Comparison of ENCODE assay signal across 27 cellular contexts in the genomic region with DNA sequence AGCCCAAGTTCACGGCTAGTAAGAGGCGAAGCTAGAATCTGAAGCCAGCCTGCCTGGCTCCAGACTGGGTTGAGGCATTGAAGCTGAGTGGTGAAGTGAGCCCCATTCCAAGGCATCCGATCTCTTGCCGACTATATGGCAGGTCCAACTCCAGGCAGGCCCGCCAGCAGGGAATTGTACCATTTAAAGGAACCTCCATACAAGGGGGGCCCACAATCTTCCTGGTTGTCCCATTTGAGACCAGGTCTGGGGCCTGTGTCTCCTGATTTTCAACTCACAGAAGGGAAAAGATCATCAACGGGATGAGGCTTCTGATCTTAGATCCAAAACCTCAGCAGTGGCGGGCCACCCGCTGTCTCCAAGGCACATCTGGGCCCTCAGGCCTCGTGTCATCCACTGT. TPM values are rescaled to one million over a fixed set of nuclear protein-coding genes. Genes with fewer than 3 reads are reported as not detected.
"Had no signal": no experiment of that assay in that cellular context is flagged by ENCODE, and none has a peak within 500 bp of the region (broad histone marks: within the 10 kb centered on the region; RNA-seq: fewer than 3 reads in every experiment).

No MANE protein-coding gene starts in this region.

- H3K4me1 ChIP-seq: prostate gland had no signal

- H3K36me3 Mint-ChIP-seq: mesothelial cell of epicardium; naive B cell; natural killer cell treated with Interleukin-12 subunit alpha and Interleukin-12 subunit beta and Interleukin-15 and Interleukin-18, amount 100 ng/mL, for 72 hours; stimulated activated memory B cell treated with anti-CD40 and anti-IgM and Interleukin-4, amounts not matched to agents 10 μg/mL and 1 μg/mL and 100 μg/mL, for 72 hours had no signal

- H2AFZ ChIP-seq: parathyroid adenoma had no signal

- H3K4me3 Mint-ChIP-seq: effector memory CD8-positive, alpha-beta T cell; mesothelial cell of epicardium; naive B cell; natural killer cell treated with Interleukin-12 subunit alpha and Interleukin-12 subunit beta and Interleukin-15 and Interleukin-18, amount 100 ng/mL, for 72 hours; neural crest cell; stimulated activated memory B cell treated with anti-CD40 and anti-IgM and Interleukin-4, amounts not matched to agents 10 μg/mL and 1 μg/mL and 100 μg/mL, for 72 hours; stimulated activated naive CD8-positive, alpha-beta T cell treated with anti-CD3 and anti-CD28 coated beads, Interleukin-15, Interleukin-2, amounts not matched to agents 100 ng/mL and 50 ng/mL, for 24 hours had no signal

- FAIRE-seq: endometrium, islet of Langerhans had no signal

- H3K36me3 ChIP-seq: gastrocnemius medialis, left lung, neutrophil, prostate gland, right atrium auricular region, spleen, suprapubic skin, thyroid gland, vagina had no signal

- H3K27ac Mint-ChIP-seq: mesothelial cell of epicardium; naive B cell; natural killer cell treated with Interleukin-12 subunit alpha and Interleukin-12 subunit beta and Interleukin-15 and Interleukin-18, amount 100 ng/mL, for 72 hours; stimulated activated memory B cell treated with anti-CD40 and anti-IgM and Interleukin-4, amounts not matched to agents 10 μg/mL and 1 μg/mL and 100 μg/mL, for 72 hours; stimulated activated naive CD8-positive, alpha-beta T cell treated with anti-CD3 and anti-CD28 coated beads, Interleukin-15, Interleukin-2, amounts not matched to agents 100 ng/mL and 50 ng/mL, for 24 hours had no signal

- H3K4me3 ChIP-seq: coronary artery, gastrocnemius medialis, left lung, mucosa of descending colon, prostate gland, right atrium auricular region, skin epidermis, spleen, suprapubic skin, thyroid gland, vagina had no signal

- H3K9ac ChIP-seq: parathyroid adenoma had no signal

- H3K9me3 Mint-ChIP-seq: effector memory CD8-positive, alpha-beta T cell; mesothelial cell of epicardium; naive B cell; natural killer cell treated with Interleukin-12 subunit alpha and Interleukin-12 subunit beta and Interleukin-15 and Interleukin-18, amount 100 ng/mL, for 72 hours; neural crest cell; stimulated activated memory B cell treated with anti-CD40 and anti-IgM and Interleukin-4, amounts not matched to agents 10 μg/mL and 1 μg/mL and 100 μg/mL, for 72 hours; stimulated activated naive CD8-positive, alpha-beta T cell treated with anti-CD3 and anti-CD28 coated beads, Interleukin-15, Interleukin-2, amounts not matched to agents 100 ng/mL and 50 ng/mL, for 24 hours had no signal

- H3K79me2 ChIP-seq: parathyroid adenoma had no signal

- H3K27me3 ChIP-seq: gastrocnemius medialis, right atrium auricular region, thyroid gland, vagina had no signal

- H3K4me1 Mint-ChIP-seq: naive B cell; stimulated activated memory B cell treated with anti-CD40 and anti-IgM and Interleukin-4, amounts not matched to agents 10 μg/mL and 1 μg/mL and 100 μg/mL, for 72 hours had no signal

- H3K27ac ChIP-seq: coronary artery, epithelial cell of prostate, left lung, neutrophil, parathyroid adenoma, prostate gland, right atrium auricular region, spleen, suprapubic skin, thyroid gland, vagina had no signal

- H3K9me3 ChIP-seq: gastrocnemius medialis, heart left ventricle, left lung, mucosa of descending colon, neutrophil, prostate gland, right atrium auricular region, spleen, suprapubic skin, thyroid gland, vagina had no signal

RNA-seq across cellular contexts. Expression of a gene that starts 4.1 kb away (rescaled TPM):
- total RNA-seq: glomerular endothelial cell; lung microvascular endothelial cell; natural killer cell treated with Interleukin-12 subunit alpha and Interleukin-12 subunit beta and Interleukin-15 and Interleukin-18, amount 100 ng/mL, for 72 hours had no signal

RNA-seq across cellular contexts. Expression of a gene that starts 19.7 kb away (rescaled TPM):
- total RNA-seq: dermis blood vessel endothelial cell; lung microvascular endothelial cell; natural killer cell treated with Interleukin-12 subunit alpha and Interleukin-12 subunit beta and Interleukin-15 and Interleukin-18, amount 100 ng/mL, for 72 hours had no signal

RNA-seq across cellular contexts. Expression of a gene that starts 52.5 kb away (rescaled TPM):
- total RNA-seq: glomerular endothelial cell, lung microvascular endothelial cell, mesothelial cell of epicardium, neural crest cell had no signal
